Comparison of ENCODE assay signal across 20 cellular contexts in the genomic region with DNA sequence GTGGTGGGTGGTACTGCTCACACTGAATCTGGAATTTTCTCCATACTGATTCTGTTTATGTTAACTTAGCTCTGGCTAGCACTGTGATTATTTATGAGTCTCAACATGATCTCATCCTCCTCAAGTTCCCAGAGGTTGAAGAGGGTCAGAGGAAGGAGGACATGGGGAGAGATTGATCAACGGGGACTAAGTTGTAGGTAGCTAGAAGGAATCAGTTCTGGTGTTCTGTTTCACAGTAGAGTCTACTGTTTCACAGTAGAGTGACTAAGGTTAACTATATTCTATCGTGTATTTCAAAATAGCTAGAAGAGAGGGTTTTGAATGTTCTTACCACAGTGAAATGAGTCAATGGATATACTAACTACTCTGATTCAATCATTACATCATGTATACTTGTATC.
DNase-seq lines count a peak whose midpoint lies in the region; ATAC-seq and TF ChIP-seq lines count a peak whose summit lies in the region.
"Had no signal": no experiment of that assay in that cellular context is flagged by ENCODE, and none has a peak within 500 bp of the region (broad histone marks: within the 10 kb centered on the region; RNA-seq: fewer than 3 reads in every experiment).

No MANE protein-coding gene starts in this region.

- H3K27me3 Mint-ChIP-seq in activated CD4-positive, alpha-beta T cell treated with anti-CD3 and anti-CD28 coated beads, Interleukin-2, amount 10 ng/mL, durations not matched to agents 7 days and 5 days: no peaks in the 10 kb centered on the region
- H3K27me3 Mint-ChIP-seq: activated naive CD4-positive, alpha-beta T cell treated with anti-CD3 and anti-CD28 coated beads, Interleukin-2, amount 50 U/mL, for 24 hours; brain had no signal

- H3K4me1 ChIP-seq in RWPE2 (ENCODE audit: insufficient read depth, poor library complexity, severe bottlenecking): peaks cover 8% of the 10 kb centered on the region
- H3K4me1 ChIP-seq in skeletal muscle satellite cell (ENCODE audit: control insufficient read depth, insufficient read depth, low read length): peaks cover 18% of the 10 kb centered on the region
- H3K4me1 ChIP-seq: BLaER1 treated with 17β-estradiol and CSF1 and Interleukin-3, amounts not matched to agents 10 nM and 100 nM had no signal

- no peak overlapping the region for H3K4me3 ChIP-seq in RWPE2 (ENCODE audit: severe bottlenecking)
- H3K4me3 ChIP-seq in skeletal muscle satellite cell (ENCODE audit: low read length): peak overlapping the region; percentile 15
- H3K4me3 ChIP-seq: BLaER1 treated with 17β-estradiol and CSF1 and Interleukin-3, amounts not matched to agents 10 nM and 100 nM; coronary artery; heart right ventricle had no signal

- peaks cover 4% of the 10 kb centered on the region for H3K9me3 Mint-ChIP-seq in activated CD4-positive, alpha-beta T cell treated with anti-CD3 and anti-CD28 coated beads, Interleukin-2, amount 10 ng/mL, durations not matched to agents 7 days and 5 days
- H3K9me3 Mint-ChIP-seq: activated naive CD4-positive, alpha-beta T cell treated with anti-CD3 and anti-CD28 coated beads, Interleukin-2, amount 50 U/mL, for 24 hours had no signal

- H3K4me3 Mint-ChIP-seq in activated CD4-positive, alpha-beta T cell treated with anti-CD3 and anti-CD28 coated beads, Interleukin-2, amount 10 ng/mL, durations not matched to agents 7 days and 5 days: no peak overlapping the region
- H3K4me3 Mint-ChIP-seq: activated naive CD4-positive, alpha-beta T cell treated with anti-CD3 and anti-CD28 coated beads, Interleukin-2, amount 50 U/mL, for 24 hours; brain had no signal

- CTCF ChIA-PET in activated CD4-positive, alpha-beta T cell treated with anti-CD3 and anti-CD28 coated beads, Interleukin-2, amount 10 ng/mL, durations not matched to agents 7 days and 5 days (lab: Charles Lee): no interaction called here

- H3K36me3 Mint-ChIP-seq in activated CD4-positive, alpha-beta T cell treated with anti-CD3 and anti-CD28 coated beads, Interleukin-2, amount 10 ng/mL, durations not matched to agents 7 days and 5 days (ENCODE audit: low read depth): no peaks in the 10 kb centered on the region
- H3K36me3 Mint-ChIP-seq: activated naive CD4-positive, alpha-beta T cell treated with anti-CD3 and anti-CD28 coated beads, Interleukin-2, amount 50 U/mL, for 24 hours; brain had no signal

- POLR2A ChIA-PET in activated CD4-positive, alpha-beta T cell treated with anti-CD3 and anti-CD28 coated beads, Interleukin-2, amount 10 ng/mL, durations not matched to agents 7 days and 5 days (lab: Charles Lee): no interaction called here

- H3K27ac Mint-ChIP-seq in activated CD4-positive, alpha-beta T cell treated with anti-CD3 and anti-CD28 coated beads, Interleukin-2, amount 10 ng/mL, durations not matched to agents 7 days and 5 days: no peak overlapping the region
- H3K27ac Mint-ChIP-seq: activated naive CD4-positive, alpha-beta T cell treated with anti-CD3 and anti-CD28 coated beads, Interleukin-2, amount 50 U/mL, for 24 hours; brain had no signal

- H3K9ac ChIP-seq in skeletal muscle satellite cell (ENCODE audit: low read depth, low read length): peak overlapping the region; percentile 25
- H3K9ac ChIP-seq: BLaER1 treated with 17β-estradiol and CSF1 and Interleukin-3, amounts not matched to agents 10 nM and 100 nM; KMS-11 had no signal

- H3K9me3 ChIP-seq in RWPE2 (ENCODE audit: severe bottlenecking) (no peaks in the 10 kb centered on the region), skeletal muscle satellite cell (replicated peaks; ENCODE audit: low read length) (no peaks in the 10 kb centered on the region)
- H3K9me3 ChIP-seq: BLaER1 treated with 17β-estradiol and CSF1 and Interleukin-3, amounts not matched to agents 10 nM and 100 nM; neutrophil had no signal

- no peaks in the 10 kb centered on the region for H3K4me1 Mint-ChIP-seq in activated CD4-positive, alpha-beta T cell treated with anti-CD3 and anti-CD28 coated beads, Interleukin-2, amount 10 ng/mL, durations not matched to agents 7 days and 5 days
- H3K4me1 Mint-ChIP-seq: activated naive CD4-positive, alpha-beta T cell treated with anti-CD3 and anti-CD28 coated beads, Interleukin-2, amount 50 U/mL, for 24 hours; brain had no signal

- peak; percentile 6 for DNase-seq in DMS53 (lab: John Stamatoyannopoulos, UW)
- no peak for DNase-seq in DMS53 treated with DMSO at 0.1 percent for 48 hours (lab: John Stamatoyannopoulos, UW; ENCODE audit: unreplicated experiment)
- no peak for DNase-seq in RWPE2 (ENCODE audit: low spot score)
- peak; percentile 75 for DNase-seq in fibroblast of peridontal ligament (ENCODE audit: extremely low read depth)
- DNase-seq in activated CD4-positive, CD25-positive, alpha-beta regulatory T cell (lab: John Stamatoyannopoulos, UW): no peak
- DNase-seq in activated CD4-positive, alpha-beta T cell treated with anti-CD3 and anti-CD28 coated beads, Interleukin-2, amount 10 ng/mL, durations not matched to agents 7 days and 5 days: no peak
- DNase-seq: activated CD4-positive, alpha-beta T cell treated with anti-CD3 and anti-CD28 coated beads for 1 hour; heart right ventricle; NCI-H2029; retina; stimulated activated CD8-positive, alpha-beta memory T cell treated with anti-CD3 and anti-CD28 coated beads, Interleukin-4, amount 100 ng/mL, for 48 hours had no signal

- H3K4me2 ChIP-seq in skeletal muscle satellite cell (ENCODE audit: low read length): peak overlapping the region; percentile 7
- H3K4me2 ChIP-seq: BLaER1 treated with 17β-estradiol and CSF1 and Interleukin-3, amounts not matched to agents 10 nM and 100 nM; KMS-11 had no signal

- ATAC-seq in RWPE2 (ENCODE audit: low read depth) (peak; percentile 91), HG03159 (IDR thresholded peaks at IDR 0.05; ENCODE audit: unreplicated experiment) (no peak)
- ATAC-seq: heart right ventricle had no signal

- no peaks in the 10 kb centered on the region for H3K36me3 ChIP-seq in RWPE2 (ENCODE audit: low read depth)
- no peaks in the 10 kb centered on the region for H3K36me3 ChIP-seq in skeletal muscle satellite cell (ENCODE audit: insufficient read depth, low read length)
- H3K36me3 ChIP-seq: BLaER1 treated with 17β-estradiol and CSF1 and Interleukin-3, amounts not matched to agents 10 nM and 100 nM; heart right ventricle; neutrophil had no signal

- H3K27me3 ChIP-seq in RWPE2 (ENCODE audit: insufficient read depth, poor library complexity, severe bottlenecking): no peaks in the 10 kb centered on the region
- no peaks in the 10 kb centered on the region for H3K27me3 ChIP-seq in skeletal muscle satellite cell (ENCODE audit: control insufficient read depth, insufficient read depth, low read length)
- H3K27me3 ChIP-seq: BLaER1 treated with 17β-estradiol and CSF1 and Interleukin-3, amounts not matched to agents 10 nM and 100 nM; heart right ventricle; neutrophil had no signal

- no peak for TF ChIP-seq CTCF in RWPE2 (IDR thresholded peaks at IDR 0.05; ENCODE audit: poor library complexity, severe bottlenecking)

- H3K27ac ChIP-seq in RWPE2 (ENCODE audit: poor library complexity, severe bottlenecking): no peak overlapping the region
- H3K27ac ChIP-seq: 22Rv1; BLaER1 treated with 17β-estradiol and CSF1 and Interleukin-3, amounts not matched to agents 10 nM and 100 nM; coronary artery; heart right ventricle; KMS-11; neutrophil had no signal

Comparison
In these comparisons a context has a peak if more than half of its experiments do, and no peak if none do; other contexts are left out.
1. DNase-seq: peak in DMS53 (single experiment) and fibroblast of peridontal ligament (single experiment); none in DMS53 treated with DMSO at 0.1 percent for 48 hours (single experiment), RWPE2 (single experiment), activated CD4-positive, CD25-positive, alpha-beta regulatory T cell (0 of 4) and activated CD4-positive, alpha-beta T cell treated with anti-CD3 and anti-CD28 coated beads, Interleukin-2, amount 10 ng/mL, durations not matched to agents 7 days and 5 days (single experiment).